In genomic region chr2:10370895-10371294, GRCh38 we compare ENCODE assay signal across 17 cellular contexts.
"Had no signal": no experiment of that assay in that cellular context is flagged by ENCODE, and none has a peak within 500 bp of the region (broad histone marks: within the 10 kb centered on the region; RNA-seq: fewer than 3 reads in every experiment).

No MANE protein-coding gene starts in this region.

- H3K4me3 Mint-ChIP-seq: activated CD4-positive, alpha-beta memory T cell treated with anti-CD3 and anti-CD28 coated beads, Interleukin-2, amount 10 ng/mL, durations not matched to agents 7 days and 5 days; activated CD4-positive, alpha-beta T cell treated with anti-CD3 and anti-CD28 coated beads, Interleukin-2, amount 10 ng/mL, durations not matched to agents 24 days and 14 days; activated naive CD4-positive, alpha-beta T cell treated with anti-CD3 and anti-CD28 coated beads for 36 hours; activated T-cell treated with anti-CD3 and anti-CD28 coated beads, Interleukin-2, amount 50 U/mL, for 72 hours; naive thymus-derived CD8-positive, alpha-beta T cell; stimulated activated naive CD8-positive, alpha-beta T cell treated with anti-CD3 and anti-CD28 coated beads, Interleukin-15, Interleukin-2, amounts not matched to agents 100 ng/mL and 50 ng/mL, for 24 hours had no signal

- H3K27me3 ChIP-seq: heart right ventricle, ovary, spleen, transverse colon, vagina had no signal

- H3K4me1 ChIP-seq: vagina had no signal

- H3K36me3 ChIP-seq: ovary, prostate gland, transverse colon, vagina had no signal

- H3K27me3 Mint-ChIP-seq: activated CD4-positive, alpha-beta memory T cell treated with anti-CD3 and anti-CD28 coated beads, Interleukin-2, amount 10 ng/mL, durations not matched to agents 7 days and 5 days; activated CD4-positive, alpha-beta T cell treated with anti-CD3 and anti-CD28 coated beads, Interleukin-2, amount 10 ng/mL, durations not matched to agents 24 days and 14 days; naive thymus-derived CD8-positive, alpha-beta T cell; stimulated activated naive CD8-positive, alpha-beta T cell treated with anti-CD3 and anti-CD28 coated beads, Interleukin-15, Interleukin-2, amounts not matched to agents 100 ng/mL and 50 ng/mL, for 24 hours had no signal

- H3K9me3 ChIP-seq: heart right ventricle, ovary, prostate gland, spleen, transverse colon, vagina had no signal

- ATAC-seq: activated T-cell treated with anti-CD3 and anti-CD28 coated beads, Interleukin-2, amount 50 U/mL, for 72 hours; left cardiac atrium; naive thymus-derived CD8-positive, alpha-beta T cell had no signal

- H3K9me3 Mint-ChIP-seq: activated CD4-positive, alpha-beta memory T cell treated with anti-CD3 and anti-CD28 coated beads, Interleukin-2, amount 10 ng/mL, durations not matched to agents 7 days and 5 days; activated CD4-positive, alpha-beta T cell treated with anti-CD3 and anti-CD28 coated beads, Interleukin-2, amount 10 ng/mL, durations not matched to agents 24 days and 14 days; activated naive CD4-positive, alpha-beta T cell treated with anti-CD3 and anti-CD28 coated beads for 36 hours; activated T-cell treated with anti-CD3 and anti-CD28 coated beads, Interleukin-2, amount 50 U/mL, for 72 hours; naive thymus-derived CD8-positive, alpha-beta T cell; stimulated activated naive CD8-positive, alpha-beta T cell treated with anti-CD3 and anti-CD28 coated beads, Interleukin-15, Interleukin-2, amounts not matched to agents 100 ng/mL and 50 ng/mL, for 24 hours had no signal

- H3K27ac ChIP-seq: heart right ventricle, ovary, prostate gland, spleen, transverse colon, vagina had no signal

- H3K27ac Mint-ChIP-seq: activated CD4-positive, alpha-beta memory T cell treated with anti-CD3 and anti-CD28 coated beads, Interleukin-2, amount 10 ng/mL, durations not matched to agents 7 days and 5 days; activated naive CD4-positive, alpha-beta T cell treated with anti-CD3 and anti-CD28 coated beads for 36 hours; activated T-cell treated with anti-CD3 and anti-CD28 coated beads, Interleukin-2, amount 50 U/mL, for 72 hours; stimulated activated naive CD8-positive, alpha-beta T cell treated with anti-CD3 and anti-CD28 coated beads, Interleukin-15, Interleukin-2, amounts not matched to agents 100 ng/mL and 50 ng/mL, for 24 hours had no signal

- H3K4me3 ChIP-seq: heart right ventricle, ovary, prostate gland, spleen, transverse colon, vagina had no signal

- DNase-seq: activated CD4-positive, alpha-beta memory T cell treated with anti-CD3 and anti-CD28 coated beads, Interleukin-2, amount 10 ng/mL, durations not matched to agents 7 days and 5 days; activated CD4-positive, alpha-beta T cell treated with anti-CD3 and anti-CD28 coated beads, Interleukin-2, amount 10 ng/mL, durations not matched to agents 24 days and 14 days; activated effector memory CD4-positive, alpha-beta T cell treated with Interleukin-2 at 50 U/mL for 16 hours; activated naive CD4-positive, alpha-beta T cell treated with anti-CD3 and anti-CD28 coated beads for 36 hours; activated T-cell treated with anti-CD3 and anti-CD28 coated beads, Interleukin-2, amount 50 U/mL, for 72 hours; heart right ventricle; islet precursor cell; left cardiac atrium; naive thymus-derived CD8-positive, alpha-beta T cell; ovary; spleen; stimulated activated CD4-positive, alpha-beta T cell treated with anti-CD3 and anti-CD28 coated beads, Interleukin-4, amount 100 ng/mL, for 1 hour; T-helper 2 cell; transverse colon had no signal
